18 cellular contexts compared by ENCODE assay signal in the genomic region with DNA sequence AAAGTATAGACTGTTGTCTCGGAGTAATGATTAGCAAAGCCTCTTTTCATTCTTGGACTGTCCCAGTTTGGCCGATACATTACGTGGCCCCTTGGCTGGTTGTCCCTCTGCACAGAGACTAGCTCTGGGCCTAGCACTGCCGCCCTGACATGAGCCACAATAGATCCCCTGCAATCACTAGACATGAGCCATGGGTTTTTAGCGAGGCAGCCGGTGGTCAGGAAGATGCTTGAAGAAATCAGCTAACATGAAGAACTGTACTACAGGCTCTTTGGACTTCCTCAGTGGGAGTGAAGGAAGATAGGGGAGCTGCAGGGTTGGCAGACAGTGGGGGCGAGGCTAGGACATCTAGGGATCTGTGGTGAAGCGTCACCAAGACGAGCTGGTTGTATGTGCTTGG. TPM values are rescaled to one million over a fixed set of nuclear protein-coding genes. Genes with fewer than 3 reads are reported as not detected.
DNase-seq lines count a peak whose midpoint lies in the region; ATAC-seq and TF ChIP-seq lines count a peak whose summit lies in the region.
"Had no signal": no experiment of that assay in that cellular context is flagged by ENCODE, and none has a peak within 500 bp of the region (broad histone marks: within the 10 kb centered on the region; RNA-seq: fewer than 3 reads in every experiment).

No MANE protein-coding gene starts in this region.

- 87 to 95% (median 90%) methylated on average over 9 of the region's 9 CpGs for WGBS in spleen, 5 donors

- no peak overlapping the region for H3K27ac Mint-ChIP-seq in activated T-cell treated with anti-CD3 and anti-CD28 coated beads, Interleukin-2, amount 50 U/mL, for 24 hours
- H3K27ac Mint-ChIP-seq: CD14-positive monocyte; CD4-positive, alpha-beta T cell; HFFc6 had no signal

- H3K4me2 ChIP-seq in BLaER1, result peak overlapping the region; percentile 10; the same call in 1 of the 2 replicates
- H3K4me2 ChIP-seq: A549 had no signal

- peaks cover 8% of the 10 kb centered on the region for H3K36me3 Mint-ChIP-seq in activated T-cell treated with anti-CD3 and anti-CD28 coated beads, Interleukin-2, amount 50 U/mL, for 24 hours (ENCODE audit: low read depth)
- H3K36me3 Mint-ChIP-seq: CD14-positive monocyte had no signal

- H3K9me3 ChIP-seq in BLaER1 (peaks cover 20% of the 10 kb centered on the region), spleen (no peaks in the 10 kb centered on the region)
- H3K9me3 ChIP-seq: A549 had no signal

- H3K27me3 ChIP-seq in BLaER1 (no peaks in the 10 kb centered on the region), spleen (replicated peaks in 1 of 7) (no peaks in the 10 kb centered on the region)

- no peaks in the 10 kb centered on the region for H4K20me1 ChIP-seq in BLaER1

- H3K4me1 ChIP-seq in BLaER1 (peaks cover 90% of the 10 kb centered on the region), spleen (peaks cover 11 to 41% (median 27%) of the 10 kb centered on the region in 6 donors)
- H3K4me1 ChIP-seq: A549 had no signal

- H3K27ac ChIP-seq in BLaER1 (no peak overlapping the region), spleen (no peak overlapping the region)
- H3K27ac ChIP-seq: A549 had no signal

- H3K4me1 Mint-ChIP-seq in activated T-cell treated with anti-CD3 and anti-CD28 coated beads, Interleukin-2, amount 50 U/mL, for 24 hours (ENCODE audit: low read depth), result peaks cover 6% of the 10 kb centered on the region
- H3K4me1 Mint-ChIP-seq: CD14-positive monocyte had no signal

- no peak overlapping the region for H3K4me3 Mint-ChIP-seq in activated T-cell treated with anti-CD3 and anti-CD28 coated beads, Interleukin-2, amount 50 U/mL, for 24 hours
- H3K4me3 Mint-ChIP-seq: CD14-positive monocyte; CD4-positive, alpha-beta T cell; CD8-positive, alpha-beta memory T cell; HFFc6 had no signal

- peak; percentile 45 for DNase-seq in islet precursor cell
- DNase-seq in spleen, result peak; percentile 75
- no peak for DNase-seq in activated T-cell treated with anti-CD3 and anti-CD28 coated beads, Interleukin-2, amount 50 U/mL, for 24 hours
- DNase-seq in NCI-H2196 treated with DMSO at 0.1 percent for 48 hours (lab: John Stamatoyannopoulos, UW; ENCODE audit: unreplicated experiment), result no peak
- DNase-seq: 8988T; ACHN; CD4-positive, alpha-beta T cell; CD8-positive, alpha-beta memory T cell; DND-41; GOT3; HFFc6 had no signal

- peak; percentile 15 for TF ChIP-seq POLR2A in GM18505 (IDR thresholded peaks at IDR 0.05; ENCODE audit: borderline replicate concordance, extremely low read depth, insufficient read depth, insufficient read length)
- no peak for TF ChIP-seq POLR2A in spleen (IDR thresholded peaks at IDR 0.05)

- H3K36me3 ChIP-seq in BLaER1, result peaks cover 39% of the 10 kb centered on the region
- H3K36me3 ChIP-seq in spleen, result peaks cover 0 to 59% (median 4%) of the 10 kb centered on the region in 6 donors
- H3K36me3 ChIP-seq: HAP-1 had no signal

- no peak overlapping the region for H3K4me3 ChIP-seq in BLaER1
- H3K4me3 ChIP-seq in spleen, result no peak overlapping the region
- H3K4me3 ChIP-seq: A549, HAP-1 had no signal

- H3K27me3 Mint-ChIP-seq in activated T-cell treated with anti-CD3 and anti-CD28 coated beads, Interleukin-2, amount 50 U/mL, for 24 hours, result no peaks in the 10 kb centered on the region
- H3K27me3 Mint-ChIP-seq: CD4-positive, alpha-beta T cell; CD8-positive, alpha-beta memory T cell had no signal

- no peak for TF ChIP-seq CTCF in spleen (IDR thresholded peaks at IDR 0.05 in 8 of 11, conservative IDR thresholded peaks at IDR 0.05 in 3 of 11)

- ATAC-seq in GM18505 (IDR thresholded peaks at IDR 0.05; ENCODE audit: unreplicated experiment) (no peak), HG02970 (IDR thresholded peaks at IDR 0.05; ENCODE audit: low FRiP score, unreplicated experiment) (no peak), HG03196 (IDR thresholded peaks at IDR 0.05; ENCODE audit: unreplicated experiment) (no peak)

- H3K9ac ChIP-seq in BLaER1, result no peak overlapping the region

- intact Hi-C loops in spleen (cut with DNase I; ENCODE audit: low total_unique reads), result no loop called here

- H3K9me3 Mint-ChIP-seq in activated T-cell treated with anti-CD3 and anti-CD28 coated beads, Interleukin-2, amount 50 U/mL, for 24 hours, result no peaks in the 10 kb centered on the region
- H3K9me3 Mint-ChIP-seq: CD4-positive, alpha-beta T cell; CD8-positive, alpha-beta memory T cell had no signal

RNA-seq across cellular contexts. Expression of a gene that starts 11.0 kb away (rescaled TPM):
- 100 to 1,000 TPM in 1 of 7 donors, 10 to 100 TPM in 6; 60.5 to 120 (median 75.5) TPM for total RNA-seq in spleen
- polyA plus RNA-seq in spleen, result 10 to 100 TPM; 41.2 to 65.7 (median 46.8) TPM

Comparison
In these comparisons a context has a peak if more than half of its experiments do, and no peak if none do; other contexts are left out.
1. DNase-seq: peak in islet precursor cell (single experiment) and spleen (single experiment); none in activated T-cell treated with anti-CD3 and anti-CD28 coated beads, Interleukin-2, amount 50 U/mL, for 24 hours (single experiment) and NCI-H2196 treated with DMSO at 0.1 percent for 48 hours (single experiment).